Comparison of ENCODE assay signal across 18 cellular contexts in genomic region chr5:9507974-9508373, GRCh38. TPM values are rescaled to one million over a fixed set of nuclear protein-coding genes. Genes with fewer than 3 reads are reported as not detected.
DNase-seq lines count a peak whose midpoint lies in the region; TF ChIP-seq lines count a peak whose summit lies in the region.
"Had no signal": no experiment of that assay in that cellular context is flagged by ENCODE, and none has a peak within 500 bp of the region (broad histone marks: within the 10 kb centered on the region; RNA-seq: fewer than 3 reads in every experiment).

No MANE protein-coding gene starts in this region.

- H3K36me3 Mint-ChIP-seq in nephron progenitor cell (ENCODE audit: low read depth) = peaks cover 38% of the 10 kb centered on the region

- no peaks in the 10 kb centered on the region for H3K9me3 ChIP-seq in uterus
- H3K9me3 ChIP-seq: BLaER1 treated with 17β-estradiol and CSF1 and Interleukin-3, amounts not matched to agents 10 nM and 100 nM; Peyer's patch had no signal

- POLR2A ChIA-PET in BJ (lab: Charles Lee) = no interaction called here

- peaks cover 1% of the 10 kb centered on the region for H3K4me1 Mint-ChIP-seq in nephron progenitor cell
- H3K4me1 Mint-ChIP-seq: activated CD4-positive, alpha-beta T cell treated with anti-CD3 and anti-CD28 coated beads, Interleukin-2, amount 10 ng/mL, durations not matched to agents 24 days and 14 days had no signal

- H3K27me3 Mint-ChIP-seq in nephron progenitor cell (ENCODE audit: low read depth, poor library complexity) = no peaks in the 10 kb centered on the region
- H3K27me3 Mint-ChIP-seq: activated CD4-positive, alpha-beta T cell treated with anti-CD3 and anti-CD28 coated beads, Interleukin-2, amount 10 ng/mL, durations not matched to agents 24 days and 14 days; brain had no signal

- H3K4me3 Mint-ChIP-seq in nephron progenitor cell = no peak overlapping the region
- H3K4me3 Mint-ChIP-seq: activated CD4-positive, alpha-beta T cell treated with anti-CD3 and anti-CD28 coated beads, Interleukin-2, amount 10 ng/mL, durations not matched to agents 24 days and 14 days; brain had no signal

- H3K36me3 ChIP-seq in BJ (ENCODE audit: control insufficient read depth, insufficient read depth, low read length) = peaks cover 5% of the 10 kb centered on the region
- no peaks in the 10 kb centered on the region for H3K36me3 ChIP-seq in uterus
- H3K36me3 ChIP-seq: BLaER1 treated with 17β-estradiol and CSF1 and Interleukin-3, amounts not matched to agents 10 nM and 100 nM; Peyer's patch had no signal

- no peaks in the 10 kb centered on the region for H3K4me1 ChIP-seq in uterus
- H3K4me1 ChIP-seq: BLaER1 treated with 17β-estradiol and CSF1 and Interleukin-3, amounts not matched to agents 10 nM and 100 nM; Peyer's patch had no signal

- DNase-seq in BJ (ENCODE audit: low read depth) (peak; percentile 62), LHCN-M2 (ENCODE audit: low read depth) (peak; percentile 95), fibroblast of pulmonary artery (ENCODE audit: low read depth) (peak; percentile 66), nephron progenitor cell (no peak), dermis blood vessel endothelial cell (no peak), uterus (no peak), NCI-H510A treated with DMSO at 0.1 percent for 48 hours (lab: John Stamatoyannopoulos, UW) (no peak), iPS-NIHi7 (ENCODE audit: extremely low spot score) (no peak)
- DNase-seq: activated CD4-positive, alpha-beta T cell treated with anti-CD3 and anti-CD28 coated beads, Interleukin-2, amount 10 ng/mL, durations not matched to agents 24 days and 14 days; activated CD8-positive, alpha-beta memory T cell treated with anti-CD3 and anti-CD28 coated beads, Interleukin-2, amount 50 U/mL, for 48 hours; activated naive CD4-positive, alpha-beta T cell treated with Interleukin-2 at 50 U/mL for 16 hours; DMS 273 treated with DMSO at 0.1 percent for 48 hours; NCI-H146; Peyer's patch; posterior cingulate gyrus; stimulated activated CD4-positive, alpha-beta T cell treated with anti-CD3 and anti-CD28 coated beads, Interleukin-2, amount 100 ng/mL, for 48 hours had no signal

- H3K27ac ChIP-seq in uterus = peak overlapping the region in 1 of 2 donors; percentile 15
- H3K27ac ChIP-seq: BLaER1 treated with 17β-estradiol and CSF1 and Interleukin-3, amounts not matched to agents 10 nM and 100 nM; Peyer's patch had no signal

- TF ChIP-seq CTCF in BJ (IDR thresholded peaks at IDR 0.05; ENCODE audit: insufficient read depth, low read depth, low read length) (no peak), fibroblast of pulmonary artery (IDR thresholded peaks at IDR 0.05; ENCODE audit: low read length, missing control alignments) (no peak), nephron progenitor cell (IDR thresholded peaks at IDR 0.05) (no peak), uterus (IDR thresholded peaks at IDR 0.05) (no peak)

- H3K27me3 ChIP-seq in BJ (ENCODE audit: control insufficient read depth, insufficient read depth, low read length) = no peaks in the 10 kb centered on the region
- no peaks in the 10 kb centered on the region for H3K27me3 ChIP-seq in uterus
- H3K27me3 ChIP-seq: BLaER1 treated with 17β-estradiol and CSF1 and Interleukin-3, amounts not matched to agents 10 nM and 100 nM; Peyer's patch had no signal

- H3K4me3 ChIP-seq in BJ (ENCODE audit: low read depth, low read length) (no peak overlapping the region), fibroblast of pulmonary artery (replicated peaks; ENCODE audit: low read depth, low read length) (no peak overlapping the region), uterus (no peak overlapping the region)
- H3K4me3 ChIP-seq: BLaER1 treated with 17β-estradiol and CSF1 and Interleukin-3, amounts not matched to agents 10 nM and 100 nM; Peyer's patch had no signal

- CTCF ChIA-PET in BJ (lab: Yijun Ruan, JAX) = interaction anchor here (1.0 to 1.5 kb wide), 2 partner anchors 8 to 9 kb away, joined by 3 to 6 read pairs; no protein-coding TSS in a partner anchor

- intact Hi-C loops in uterus (cut with DNase I; ENCODE audit: low total_unique reads) = no loop called here

- H3K9me3 Mint-ChIP-seq in nephron progenitor cell = no peaks in the 10 kb centered on the region
- H3K9me3 Mint-ChIP-seq: activated CD4-positive, alpha-beta T cell treated with anti-CD3 and anti-CD28 coated beads, Interleukin-2, amount 10 ng/mL, durations not matched to agents 24 days and 14 days had no signal

- H3K27ac Mint-ChIP-seq in nephron progenitor cell = peak overlapping the region; percentile 47
- H3K27ac Mint-ChIP-seq: activated CD4-positive, alpha-beta T cell treated with anti-CD3 and anti-CD28 coated beads, Interleukin-2, amount 10 ng/mL, durations not matched to agents 24 days and 14 days had no signal

- TF ChIP-seq POLR2A in uterus (IDR thresholded peaks at IDR 0.05) = no peak

RNA-seq across cellular contexts. Expression of gene SEMA5A, which starts 37.9 kb away (rescaled TPM):
- 56.4 and 98.4 TPM in 2 replicates for polyA plus RNA-seq in BJ (2011; rRNA removed)
- 305 and 344 TPM in 2 replicates for polyA minus RNA-seq in BJ (2011; rRNA and poly(A)+ RNA removed)
- total RNA-seq in LHCN-M2 (2014; rRNA removed) (11.4 and 12.8 TPM in 2 replicates), dermis blood vessel endothelial cell (0.14 and 0.17 TPM in 2 replicates), uterus (100 to 1,000 TPM in 1 of 4 donors, 1 to 10 TPM in 3; 2.4 to 129 (median 10.0) TPM)
- 1.2 TPM for polyA plus RNA-seq in LHCN-M2 (2012)
- total RNA-seq: activated CD4-positive, alpha-beta T cell treated with anti-CD3 and anti-CD28 coated beads, Interleukin-2, amount 10 ng/mL, durations not matched to agents 24 days and 14 days had no signal

Comparison
In these comparisons a context has a peak if more than half of its experiments do, and no peak if none do; other contexts are left out.
1. DNase-seq: peak in BJ (single experiment), LHCN-M2 (single experiment) and fibroblast of pulmonary artery (single experiment); none in nephron progenitor cell (single experiment), dermis blood vessel endothelial cell (single experiment), uterus (0 of 2), NCI-H510A treated with DMSO at 0.1 percent for 48 hours (single experiment) and iPS-NIHi7 (single experiment).